12 cellular contexts compared by ENCODE assay signal in genomic region chr4:94550352-94550751, GRCh38.
"Had no signal": no experiment of that assay in that cellular context is flagged by ENCODE, and none has a peak within 500 bp of the region (broad histone marks: within the 10 kb centered on the region; RNA-seq: fewer than 3 reads in every experiment).

No MANE protein-coding gene starts in this region.

- H3K9me3 ChIP-seq: mucosa of descending colon, thyroid gland had no signal

- DNase-seq: activated CD4-positive, alpha-beta T cell treated with anti-CD3 and anti-CD28 coated beads, Interleukin-2, amount 50 U/mL, for 48 hours; activated CD4-positive, CD25-positive, alpha-beta regulatory T cell treated with anti-CD3 and anti-CD28 coated beads, Interleukin-2, amount 50 U/mL, for 72 hours; activated T-cell treated with anti-CD3 and anti-CD28 coated beads, Interleukin-2, amount 50 U/mL, for 72 hours; aorta; immature natural killer cell; mucosa of descending colon; SIG-M5; T-helper 2 cell; thyroid gland had no signal

- H3K27ac Mint-ChIP-seq: activated T-cell treated with anti-CD3 and anti-CD28 coated beads, Interleukin-2, amount 50 U/mL, for 72 hours; immature natural killer cell; stimulated activated effector memory CD8-positive, alpha-beta T cell treated with anti-CD3 and anti-CD28 coated beads, Interleukin-12 subunit alpha, Interleukin-12 subunit beta, amount 100 ng/mL, for 72 hours had no signal

- H3K4me3 Mint-ChIP-seq: activated T-cell treated with anti-CD3 and anti-CD28 coated beads, Interleukin-2, amount 50 U/mL, for 72 hours; immature natural killer cell; nephron; stimulated activated effector memory CD8-positive, alpha-beta T cell treated with anti-CD3 and anti-CD28 coated beads, Interleukin-12 subunit alpha, Interleukin-12 subunit beta, amount 100 ng/mL, for 72 hours had no signal

- H3K4me1 ChIP-seq: thyroid gland had no signal

- H3K9me3 Mint-ChIP-seq: immature natural killer cell had no signal

- FAIRE-seq: colon had no signal

- H3K27me3 ChIP-seq: thyroid gland had no signal

- H3K4me3 ChIP-seq: mucosa of descending colon, thyroid gland had no signal

- H3K36me3 ChIP-seq: thyroid gland had no signal

- H3K36me3 Mint-ChIP-seq: stimulated activated effector memory CD8-positive, alpha-beta T cell treated with anti-CD3 and anti-CD28 coated beads, Interleukin-12 subunit alpha, Interleukin-12 subunit beta, amount 100 ng/mL, for 72 hours had no signal

- H3K27ac ChIP-seq: thyroid gland had no signal

- ATAC-seq: activated T-cell treated with anti-CD3 and anti-CD28 coated beads, Interleukin-2, amount 50 U/mL, for 72 hours; mucosa of descending colon; stimulated activated effector memory CD8-positive, alpha-beta T cell treated with anti-CD3 and anti-CD28 coated beads, Interleukin-12 subunit alpha, Interleukin-12 subunit beta, amount 100 ng/mL, for 72 hours had no signal
